21 cellular contexts compared by ENCODE assay signal in genomic region chr17:74686761-74687160, GRCh38. TPM values are rescaled to one million over a fixed set of nuclear protein-coding genes. Genes with fewer than 3 reads are reported as not detected.
DNase-seq lines count a peak whose midpoint lies in the region; ATAC-seq and TF ChIP-seq lines count a peak whose summit lies in the region.
"Had no signal": no experiment of that assay in that cellular context is flagged by ENCODE, and none has a peak within 500 bp of the region (broad histone marks: within the 10 kb centered on the region; RNA-seq: fewer than 3 reads in every experiment).

No MANE protein-coding gene starts in this region.

- WGBS in heart left ventricle, 4 donors, result 48 to 60% (median 60%) methylated on average over 5 of the region's 5 CpGs

- H3K9me3 Mint-ChIP-seq in stimulated activated naive B cell treated with anti-CD40 and anti-IgM and Interleukin-4, amounts not matched to agents 10 μg/mL and 1 μg/mL and 100 μg/mL, for 72 hours, result no peaks in the 10 kb centered on the region
- H3K9me3 Mint-ChIP-seq: stimulated activated naive CD8-positive, alpha-beta T cell treated with anti-CD3 and anti-CD28 coated beads, Interleukin-15, amount 100 ng/mL, for 72 hours had no signal

- H3K4me3 ChIP-seq in heart left ventricle, result no peak overlapping the region
- H3K4me3 ChIP-seq: ascending aorta, vagina had no signal

- intact Hi-C loops in heart left ventricle (cut with DNase I) (no loop called here), Right ventricle myocardium superior (cut with DNase I) (no loop called here)

- no peak for DNase-seq in heart left ventricle
- no peak for DNase-seq in Right ventricle myocardium superior
- peak; percentile 12 for DNase-seq in NCI-H69 (lab: John Stamatoyannopoulos, UW)
- DNase-seq in stimulated activated naive B cell treated with anti-CD40 and anti-IgM and Interleukin-4, amounts not matched to agents 10 μg/mL and 1 μg/mL and 100 μg/mL, for 72 hours, result no peak
- no peak for DNase-seq in NK-92 (lab: John Stamatoyannopoulos, UW; ENCODE audit: unreplicated experiment)
- no peak for DNase-seq in retina
- DNase-seq: activated naive CD4-positive, alpha-beta T cell; Calu3; foreskin melanocyte; naive B cell; NCI-H2029 treated with DMSO at 0.1 percent for 48 hours; stimulated activated CD4-positive, alpha-beta T cell treated with anti-CD3 and anti-CD28 coated beads, Interleukin-12 subunit alpha, Interleukin-12 subunit beta, amount 100 ng/mL, for 4 hours; stimulated activated naive CD8-positive, alpha-beta T cell treated with anti-CD3 and anti-CD28 coated beads, Interleukin-15, amount 100 ng/mL, for 72 hours had no signal

- H3K27me3 ChIP-seq in heart left ventricle, result peaks cover 0 to 15% (median 0%) of the 10 kb centered on the region in 9 donors
- H3K27me3 ChIP-seq: ascending aorta, vagina had no signal

- no peak overlapping the region for H3K27ac Mint-ChIP-seq in stimulated activated naive B cell treated with anti-CD40 and anti-IgM and Interleukin-4, amounts not matched to agents 10 μg/mL and 1 μg/mL and 100 μg/mL, for 72 hours
- H3K27ac Mint-ChIP-seq: naive B cell, progenitor cell of endocrine pancreas had no signal

- TF ChIP-seq POLR2A in heart left ventricle (IDR thresholded peaks at IDR 0.05), result no peak

- H3K4me1 ChIP-seq in heart left ventricle, result peaks cover 0 to 54% (median 0%) of the 10 kb centered on the region in 12 donors
- H3K4me1 ChIP-seq: ascending aorta, vagina had no signal

- peaks cover 15 to 28% of the 10 kb centered on the region in 2 donors for H3K27me3 Mint-ChIP-seq in stimulated activated naive B cell treated with anti-CD40 and anti-IgM and Interleukin-4, amounts not matched to agents 10 μg/mL and 1 μg/mL and 100 μg/mL, for 72 hours

- no peaks in the 10 kb centered on the region for H3K9me3 ChIP-seq in heart left ventricle
- H3K9me3 ChIP-seq: ascending aorta, vagina had no signal

- H3K36me3 Mint-ChIP-seq in stimulated activated naive B cell treated with anti-CD40 and anti-IgM and Interleukin-4, amounts not matched to agents 10 μg/mL and 1 μg/mL and 100 μg/mL, for 72 hours, result no peaks in the 10 kb centered on the region

- no peaks in the 10 kb centered on the region for H3K36me3 ChIP-seq in heart left ventricle
- H3K36me3 ChIP-seq: ascending aorta, vagina had no signal

- ATAC-seq in heart left ventricle (peak in 3 of 4 donors; percentile 68 to 81 (median 74)), Right ventricle myocardium superior (ENCODE audit: poor library complexity) (no peak), HG03354 (IDR thresholded peaks at IDR 0.05; ENCODE audit: poor library complexity, severe bottlenecking, unreplicated experiment) (no peak)
- ATAC-seq in stimulated activated naive B cell treated with anti-CD40 and anti-IgM and Interleukin-4, amounts not matched to agents 10 μg/mL and 1 μg/mL and 100 μg/mL, for 72 hours (replicated peaks), result peak; percentile 51 to 64
- ATAC-seq: SK-N-SH treated with all-trans-retinoic acid at 6 μM for 48 hours; stimulated activated naive CD8-positive, alpha-beta T cell treated with anti-CD3 and anti-CD28 coated beads, Interleukin-15, amount 100 ng/mL, for 72 hours had no signal

- TF ChIP-seq CTCF in heart left ventricle (IDR thresholded peaks at IDR 0.05) (no peak), VCaP (conservative IDR thresholded peaks at IDR 0.05) (peak; percentile 18)

- no peak overlapping the region for H3K27ac ChIP-seq in heart left ventricle
- no peak overlapping the region for H3K27ac ChIP-seq in VCaP
- H3K27ac ChIP-seq: ascending aorta, vagina had no signal

- H3K4me1 Mint-ChIP-seq in stimulated activated naive B cell treated with anti-CD40 and anti-IgM and Interleukin-4, amounts not matched to agents 10 μg/mL and 1 μg/mL and 100 μg/mL, for 72 hours, result peaks cover 5 to 7% of the 10 kb centered on the region in 2 donors

- no peak overlapping the region for H3K4me3 Mint-ChIP-seq in stimulated activated naive B cell treated with anti-CD40 and anti-IgM and Interleukin-4, amounts not matched to agents 10 μg/mL and 1 μg/mL and 100 μg/mL, for 72 hours
- H3K4me3 Mint-ChIP-seq: naive B cell; stimulated activated naive CD8-positive, alpha-beta T cell treated with anti-CD3 and anti-CD28 coated beads, Interleukin-15, amount 100 ng/mL, for 72 hours had no signal

RNA-seq across cellular contexts. Expression of gene CD300LF, which starts 26.0 kb away (rescaled TPM):
- total RNA-seq in heart left ventricle (1 to 10 TPM in 2 of 9 donors, under 1 TPM in 5, not detected in 2; 0.20 to 7.0 (median 0.42) TPM), Right ventricle myocardium superior (not detected)
- polyA plus RNA-seq in heart left ventricle, result under 1 TPM; 0.15 to 0.61 TPM
- total RNA-seq: ascending aorta, Calu3, endothelial cell of umbilical vein, progenitor cell of endocrine pancreas had no signal
- polyA plus RNA-seq: AG04450, endothelial cell of umbilical vein had no signal

RNA-seq across cellular contexts. Expression of gene RAB37, which starts 50.3 kb away (rescaled TPM):
- total RNA-seq in heart left ventricle (1 to 10 TPM in 8 of 9 donors, under 1 TPM in 1; 0.76 to 3.6 (median 1.7) TPM), Right ventricle myocardium superior (4.1 TPM)
- 1 to 10 TPM in 1 of 2 donors, under 1 TPM in 1; 0.83 to 2.0 TPM for polyA plus RNA-seq in heart left ventricle
- total RNA-seq: endothelial cell of umbilical vein had no signal

Comparison
In these comparisons a context has a peak if more than half of its experiments do, and no peak if none do; other contexts are left out.
1. ATAC-seq: peak in heart left ventricle (3 of 4) and stimulated activated naive B cell treated with anti-CD40 and anti-IgM and Interleukin-4, amounts not matched to agents 10 μg/mL and 1 μg/mL and 100 μg/mL, for 72 hours (2 of 2); none in Right ventricle myocardium superior (single experiment) and HG03354 (single experiment).